ENCODE assay signal across 1 cellular context in genomic region chr4:140427104-140427918, GRCh38.
TF ChIP-seq lines count a peak whose summit lies in the region.

A gene with protein sequence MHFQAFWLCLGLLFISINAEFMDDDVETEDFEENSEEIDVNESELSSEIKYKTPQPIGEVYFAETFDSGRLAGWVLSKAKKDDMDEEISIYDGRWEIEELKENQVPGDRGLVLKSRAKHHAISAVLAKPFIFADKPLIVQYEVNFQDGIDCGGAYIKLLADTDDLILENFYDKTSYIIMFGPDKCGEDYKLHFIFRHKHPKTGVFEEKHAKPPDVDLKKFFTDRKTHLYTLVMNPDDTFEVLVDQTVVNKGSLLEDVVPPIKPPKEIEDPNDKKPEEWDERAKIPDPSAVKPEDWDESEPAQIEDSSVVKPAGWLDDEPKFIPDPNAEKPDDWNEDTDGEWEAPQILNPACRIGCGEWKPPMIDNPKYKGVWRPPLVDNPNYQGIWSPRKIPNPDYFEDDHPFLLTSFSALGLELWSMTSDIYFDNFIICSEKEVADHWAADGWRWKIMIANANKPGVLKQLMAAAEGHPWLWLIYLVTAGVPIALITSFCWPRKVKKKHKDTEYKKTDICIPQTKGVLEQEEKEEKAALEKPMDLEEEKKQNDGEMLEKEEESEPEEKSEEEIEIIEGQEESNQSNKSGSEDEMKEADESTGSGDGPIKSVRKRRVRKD (minus strand): TSS chr4:140427648. CDS start chr4:140413078, 14,570 bp downstream.

TF ChIP-seq in HepG2, 621 proteins besides CTCF, POLR2A, EP300 and RAD21 (continued from another document and continues in another):
- TF ChIP-seq ZBTB2 (CRISPR knock-in tag; IDR thresholded peaks at IDR 0.05; ENCODE audit: low read depth) (peak; percentile 46; the same call in 1 of the 2 replicates), ZNF839 (CRISPR knock-in tag; IDR thresholded peaks at IDR 0.05; ENCODE audit: borderline replicate concordance) (0 out of 2 replicates have a peak, but pooled peaks have one; percentile 39), MEIS2 (CRISPR knock-in tag; IDR thresholded peaks at IDR 0.05) (peak; percentile 59; the same call in 1 of the 2 replicates), ZNF230 (CRISPR knock-in tag; IDR thresholded peaks at IDR 0.05) (peak; percentile 78; the same call in 1 of the 2 replicates), ZNF83 (CRISPR knock-in tag; IDR thresholded peaks at IDR 0.05; ENCODE audit: borderline replicate concordance) (0 out of 2 replicates have a peak, but pooled peaks have one; percentile 24), NFKBIZ (CRISPR knock-in tag; IDR thresholded peaks at IDR 0.05) (no peak), KLF15 (CRISPR knock-in tag; IDR thresholded peaks at IDR 0.05; ENCODE audit: borderline replicate concordance) (no peak), ZNF572 (CRISPR knock-in tag; IDR thresholded peaks at IDR 0.05) (no peak), CENPBD1 (CRISPR knock-in tag; IDR thresholded peaks at IDR 0.05; ENCODE audit: borderline replicate concordance, low read depth) (no peak; the same call in 1 of the 2 replicates), SIN3B (IDR thresholded peaks at IDR 0.05; ENCODE audit: low read length) (no peak), ZNF788 (CRISPR knock-in tag; IDR thresholded peaks at IDR 0.05; ENCODE audit: borderline replicate concordance) (no peak; the same call in 1 of the 2 replicates), ZSCAN29 (CRISPR knock-in tag; conservative IDR thresholded peaks at IDR 0.05) (peak; percentile 34; the same call in 1 of the 2 replicates), PATZ1 (CRISPR knock-in tag; IDR thresholded peaks at IDR 0.05) (peak; percentile 31; the same call in 1 of the 2 replicates), GATAD2A (CRISPR knock-in tag; IDR thresholded peaks at IDR 0.05) (no peak), ARID2 (CRISPR knock-in tag; IDR thresholded peaks at IDR 0.05; ENCODE audit: borderline replicate concordance) (0 out of 2 replicates have a peak, but pooled peaks have one; percentile 71), SKI (IDR thresholded peaks at IDR 0.05; ENCODE audit: partially characterized antibody) (peak; percentile 17), ZFP36L1 (CRISPR knock-in tag; IDR thresholded peaks at IDR 0.05) (no peak), ZNF468 (CRISPR knock-in tag; IDR thresholded peaks at IDR 0.05) (no peak), IKZF1 (IDR thresholded peaks at IDR 0.05) (no peak), ATF7 (IDR thresholded peaks at IDR 0.05) (no peak), ATF7 (CRISPR knock-in tag; IDR thresholded peaks at IDR 0.05) (no peak; the same call in 1 of the 2 replicates), RFX5 (IDR thresholded peaks at IDR 0.05; ENCODE audit: low read depth, low read length) (no peak; the same call in 1 of the 2 replicates), NONO (IDR thresholded peaks at IDR 0.05) (no peak), NONO (CRISPR knock-in tag; conservative IDR thresholded peaks at IDR 0.05) (peak; percentile 56), ZNF451 (CRISPR knock-in tag; IDR thresholded peaks at IDR 0.05) (peak; percentile 86)
- TF ChIP-seq, protein P1, sequence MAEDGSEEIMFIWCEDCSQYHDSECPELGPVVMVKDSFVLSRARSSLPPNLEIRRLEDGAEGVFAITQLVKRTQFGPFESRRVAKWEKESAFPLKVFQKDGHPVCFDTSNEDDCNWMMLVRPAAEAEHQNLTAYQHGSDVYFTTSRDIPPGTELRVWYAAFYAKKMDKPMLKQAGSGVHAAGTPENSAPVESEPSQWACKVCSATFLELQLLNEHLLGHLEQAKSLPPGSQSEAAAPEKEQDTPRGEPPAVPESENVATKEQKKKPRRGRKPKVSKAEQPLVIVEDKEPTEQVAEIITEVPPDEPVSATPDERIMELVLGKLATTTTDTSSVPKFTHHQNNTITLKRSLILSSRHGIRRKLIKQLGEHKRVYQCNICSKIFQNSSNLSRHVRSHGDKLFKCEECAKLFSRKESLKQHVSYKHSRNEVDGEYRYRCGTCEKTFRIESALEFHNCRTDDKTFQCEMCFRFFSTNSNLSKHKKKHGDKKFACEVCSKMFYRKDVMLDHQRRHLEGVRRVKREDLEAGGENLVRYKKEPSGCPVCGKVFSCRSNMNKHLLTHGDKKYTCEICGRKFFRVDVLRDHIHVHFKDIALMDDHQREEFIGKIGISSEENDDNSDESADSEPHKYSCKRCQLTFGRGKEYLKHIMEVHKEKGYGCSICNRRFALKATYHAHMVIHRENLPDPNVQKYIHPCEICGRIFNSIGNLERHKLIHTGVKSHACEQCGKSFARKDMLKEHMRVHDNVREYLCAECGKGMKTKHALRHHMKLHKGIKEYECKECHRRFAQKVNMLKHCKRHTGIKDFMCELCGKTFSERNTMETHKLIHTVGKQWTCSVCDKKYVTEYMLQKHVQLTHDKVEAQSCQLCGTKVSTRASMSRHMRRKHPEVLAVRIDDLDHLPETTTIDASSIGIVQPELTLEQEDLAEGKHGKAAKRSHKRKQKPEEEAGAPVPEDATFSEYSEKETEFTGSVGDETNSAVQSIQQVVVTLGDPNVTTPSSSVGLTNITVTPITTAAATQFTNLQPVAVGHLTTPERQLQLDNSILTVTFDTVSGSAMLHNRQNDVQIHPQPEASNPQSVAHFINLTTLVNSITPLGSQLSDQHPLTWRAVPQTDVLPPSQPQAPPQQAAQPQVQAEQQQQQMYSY (CRISPR knock-in tag; IDR thresholded peaks at IDR 0.05) = no peak; the same call in 1 of the 2 replicates
- TF ChIP-seq, protein P2, sequence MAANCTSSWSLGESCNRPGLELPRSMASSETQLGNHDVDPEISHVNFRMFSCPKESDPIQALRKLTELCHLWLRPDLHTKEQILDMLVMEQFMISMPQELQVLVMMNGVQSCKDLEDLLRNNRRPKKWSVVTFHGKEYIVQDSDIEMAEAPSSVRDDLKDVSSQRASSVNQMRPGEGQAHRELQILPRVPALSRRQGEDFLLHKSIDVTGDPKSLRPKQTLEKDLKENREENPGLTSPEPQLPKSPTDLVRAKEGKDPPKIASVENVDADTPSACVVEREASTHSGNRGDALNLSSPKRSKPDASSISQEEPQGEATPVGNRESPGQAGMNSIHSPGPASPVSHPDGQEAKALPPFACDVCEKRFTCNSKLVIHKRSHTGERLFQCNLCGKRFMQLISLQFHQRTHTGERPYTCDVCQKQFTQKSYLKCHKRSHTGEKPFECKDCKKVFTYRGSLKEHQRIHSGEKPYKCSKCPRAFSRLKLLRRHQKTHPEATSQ (CRISPR knock-in tag; IDR thresholded peaks at IDR 0.05; ENCODE audit: borderline replicate concordance) = 0 out of 2 replicates have a peak, but pooled peaks have one; percentile 45
- TF ChIP-seq, protein P3, sequence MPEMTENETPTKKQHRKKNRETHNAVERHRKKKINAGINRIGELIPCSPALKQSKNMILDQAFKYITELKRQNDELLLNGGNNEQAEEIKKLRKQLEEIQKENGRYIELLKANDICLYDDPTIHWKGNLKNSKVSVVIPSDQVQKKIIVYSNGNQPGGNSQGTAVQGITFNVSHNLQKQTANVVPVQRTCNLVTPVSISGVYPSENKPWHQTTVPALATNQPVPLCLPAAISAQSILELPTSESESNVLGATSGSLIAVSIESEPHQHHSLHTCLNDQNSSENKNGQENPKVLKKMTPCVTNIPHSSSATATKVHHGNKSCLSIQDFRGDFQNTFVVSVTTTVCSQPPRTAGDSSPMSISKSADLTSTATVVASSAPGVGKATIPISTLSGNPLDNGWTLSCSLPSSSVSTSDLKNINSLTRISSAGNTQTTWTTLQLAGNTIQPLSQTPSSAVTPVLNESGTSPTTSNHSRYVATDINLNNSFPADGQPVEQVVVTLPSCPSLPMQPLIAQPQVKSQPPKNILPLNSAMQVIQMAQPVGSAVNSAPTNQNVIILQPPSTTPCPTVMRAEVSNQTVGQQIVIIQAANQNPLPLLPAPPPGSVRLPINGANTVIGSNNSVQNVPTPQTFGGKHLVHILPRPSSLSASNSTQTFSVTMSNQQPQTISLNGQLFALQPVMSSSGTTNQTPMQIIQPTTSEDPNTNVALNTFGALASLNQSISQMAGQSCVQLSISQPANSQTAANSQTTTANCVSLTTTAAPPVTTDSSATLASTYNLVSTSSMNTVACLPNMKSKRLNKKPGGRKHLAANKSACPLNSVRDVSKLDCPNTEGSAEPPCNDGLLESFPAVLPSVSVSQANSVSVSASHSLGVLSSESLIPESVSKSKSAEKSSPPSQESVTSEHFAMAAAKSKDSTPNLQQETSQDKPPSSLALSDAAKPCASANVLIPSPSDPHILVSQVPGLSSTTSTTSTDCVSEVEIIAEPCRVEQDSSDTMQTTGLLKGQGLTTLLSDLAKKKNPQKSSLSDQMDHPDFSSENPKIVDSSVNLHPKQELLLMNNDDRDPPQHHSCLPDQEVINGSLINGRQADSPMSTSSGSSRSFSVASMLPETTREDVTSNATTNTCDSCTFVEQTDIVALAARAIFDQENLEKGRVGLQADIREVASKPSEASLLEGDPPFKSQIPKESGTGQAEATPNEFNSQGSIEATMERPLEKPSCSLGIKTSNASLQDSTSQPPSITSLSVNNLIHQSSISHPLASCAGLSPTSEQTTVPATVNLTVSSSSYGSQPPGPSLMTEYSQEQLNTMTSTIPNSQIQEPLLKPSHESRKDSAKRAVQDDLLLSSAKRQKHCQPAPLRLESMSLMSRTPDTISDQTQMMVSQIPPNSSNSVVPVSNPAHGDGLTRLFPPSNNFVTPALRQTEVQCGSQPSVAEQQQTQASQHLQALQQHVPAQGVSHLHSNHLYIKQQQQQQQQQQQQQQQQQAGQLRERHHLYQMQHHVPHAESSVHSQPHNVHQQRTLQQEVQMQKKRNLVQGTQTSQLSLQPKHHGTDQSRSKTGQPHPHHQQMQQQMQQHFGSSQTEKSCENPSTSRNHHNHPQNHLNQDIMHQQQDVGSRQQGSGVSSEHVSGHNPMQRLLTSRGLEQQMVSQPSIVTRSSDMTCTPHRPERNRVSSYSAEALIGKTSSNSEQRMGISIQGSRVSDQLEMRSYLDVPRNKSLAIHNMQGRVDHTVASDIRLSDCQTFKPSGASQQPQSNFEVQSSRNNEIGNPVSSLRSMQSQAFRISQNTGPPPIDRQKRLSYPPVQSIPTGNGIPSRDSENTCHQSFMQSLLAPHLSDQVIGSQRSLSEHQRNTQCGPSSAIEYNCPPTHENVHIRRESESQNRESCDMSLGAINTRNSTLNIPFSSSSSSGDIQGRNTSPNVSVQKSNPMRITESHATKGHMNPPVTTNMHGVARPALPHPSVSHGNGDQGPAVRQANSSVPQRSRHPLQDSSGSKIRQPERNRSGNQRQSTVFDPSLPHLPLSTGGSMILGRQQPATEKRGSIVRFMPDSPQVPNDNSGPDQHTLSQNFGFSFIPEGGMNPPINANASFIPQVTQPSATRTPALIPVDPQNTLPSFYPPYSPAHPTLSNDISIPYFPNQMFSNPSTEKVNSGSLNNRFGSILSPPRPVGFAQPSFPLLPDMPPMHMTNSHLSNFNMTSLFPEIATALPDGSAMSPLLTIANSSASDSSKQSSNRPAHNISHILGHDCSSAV (CRISPR knock-in tag; IDR thresholded peaks at IDR 0.05; ENCODE audit: borderline replicate concordance) = peak; percentile 73; the same call in 1 of the 2 replicates
- TF ChIP-seq, protein P4, sequence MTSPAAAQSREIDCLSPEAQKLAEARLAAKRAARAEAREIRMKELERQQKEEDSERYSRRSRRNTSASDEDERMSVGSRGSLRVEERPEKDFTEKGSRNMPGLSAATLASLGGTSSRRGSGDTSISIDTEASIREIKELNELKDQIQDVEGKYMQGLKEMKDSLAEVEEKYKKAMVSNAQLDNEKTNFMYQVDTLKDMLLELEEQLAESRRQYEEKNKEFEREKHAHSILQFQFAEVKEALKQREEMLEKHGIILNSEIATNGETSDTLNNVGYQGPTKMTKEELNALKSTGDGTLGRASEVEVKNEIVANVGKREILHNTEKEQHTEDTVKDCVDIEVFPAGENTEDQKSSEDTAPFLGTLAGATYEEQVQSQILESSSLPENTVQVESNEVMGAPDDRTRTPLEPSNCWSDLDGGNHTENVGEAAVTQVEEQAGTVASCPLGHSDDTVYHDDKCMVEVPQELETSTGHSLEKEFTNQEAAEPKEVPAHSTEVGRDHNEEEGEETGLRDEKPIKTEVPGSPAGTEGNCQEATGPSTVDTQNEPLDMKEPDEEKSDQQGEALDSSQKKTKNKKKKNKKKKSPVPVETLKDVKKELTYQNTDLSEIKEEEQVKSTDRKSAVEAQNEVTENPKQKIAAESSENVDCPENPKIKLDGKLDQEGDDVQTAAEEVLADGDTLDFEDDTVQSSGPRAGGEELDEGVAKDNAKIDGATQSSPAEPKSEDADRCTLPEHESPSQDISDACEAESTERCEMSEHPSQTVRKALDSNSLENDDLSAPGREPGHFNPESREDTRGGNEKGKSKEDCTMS (CRISPR knock-in tag; conservative IDR thresholded peaks at IDR 0.05) = no peak
